ENCODE assay signal across 10 cellular contexts in genomic region chr1:74237035-74237434, GRCh38. TPM values are rescaled to one million over a fixed set of nuclear protein-coding genes. Genes with fewer than 3 reads are reported as not detected.
"Had no signal": no experiment of that assay in that cellular context is flagged by ENCODE, and none has a peak within 500 bp of the region (broad histone marks: within the 10 kb centered on the region; RNA-seq: fewer than 3 reads in every experiment).

No MANE protein-coding gene starts in this region.

- DNase-seq: GM23248, GOT3, H7, HFFc6, IMR-90 had no signal

- H3K27ac ChIP-seq: GM23248 had no signal

- FAIRE-seq: HTR-8/SVneo had no signal

- H3K9me3 ChIP-seq: HAP-1 had no signal

- H3K4me3 ChIP-seq: GM23248, HAP-1 had no signal

- H3K36me3 ChIP-seq: HAP-1 had no signal

- ATAC-seq: HCT116 had no signal

RNA-seq across cellular contexts. Expression of gene TNNI3K, which starts 1.8 kb away (rescaled TPM):
- total RNA-seq: GM23248, H4, H7, HFFc6, HT-29 had no signal
- polyA plus RNA-seq: GM23248 had no signal

RNA-seq across cellular contexts. Expression of gene LRRIQ3, which starts 39.1 kb away (rescaled TPM):
- total RNA-seq: HT-29 had no signal
- polyA plus RNA-seq: GM23248 had no signal
